In the genomic region with DNA sequence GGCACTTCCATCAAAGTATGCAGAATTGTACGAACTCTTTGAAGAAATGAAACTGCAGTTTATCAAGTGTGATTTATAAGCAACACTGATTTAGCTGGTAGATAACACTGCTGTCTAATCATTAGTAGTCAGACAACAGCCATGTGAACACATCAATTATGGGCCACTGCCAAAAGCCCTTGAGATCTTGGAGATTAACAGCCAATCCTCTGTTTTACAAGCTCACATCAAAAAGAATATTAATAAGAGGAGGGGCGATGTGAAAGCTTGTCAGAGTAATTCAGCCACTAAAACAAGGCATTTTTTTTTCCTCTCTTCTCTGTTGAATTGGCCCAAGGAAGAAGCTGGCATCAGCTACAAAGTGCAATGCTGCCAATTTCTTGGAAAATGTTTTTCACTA, we compare ENCODE assay signal across 13 cellular contexts. TPM values are rescaled to one million over a fixed set of nuclear protein-coding genes. Genes with fewer than 3 reads are reported as not detected.
A peak's percentile ranks its signal among the peaks of the same experiment; 100 is the strongest.
DNase-seq lines count a peak whose midpoint lies in the region; ATAC-seq and TF ChIP-seq lines count a peak whose summit lies in the region.
"Had no signal": no experiment of that assay in that cellular context is flagged by ENCODE, and none has a peak within 500 bp of the region (broad histone marks: within the 10 kb centered on the region; RNA-seq: fewer than 3 reads in every experiment).

No MANE protein-coding gene starts in this region.

- no peak for ATAC-seq in naive thymus-derived CD8-positive, alpha-beta T cell
- ATAC-seq in HG03457 (IDR thresholded peaks at IDR 0.05; ENCODE audit: unreplicated experiment) (no peak), GM21619 (IDR thresholded peaks at IDR 0.05; ENCODE audit: unreplicated experiment) (no peak)

- H3K4me3 ChIP-seq in SK-N-SH (ENCODE audit: low read depth in 2 of 2, low read length in 1 of 2), result no peak overlapping the region; a peak in 1 of 4 replicates
- H3K4me3 ChIP-seq: prostate gland, upper lobe of left lung had no signal

- no peaks in the 10 kb centered on the region for H3K9me3 Mint-ChIP-seq in naive thymus-derived CD8-positive, alpha-beta T cell
- H3K9me3 Mint-ChIP-seq: T-helper 1 cell treated with Interleukin-12 subunit alpha and Interleukin-12 subunit beta and Interleukin-4 antibody, amounts not matched to agents 30 μg/mL and 1 μg/mL, for 36 hours had no signal

- 41% methylated on average over 2 of the region's 2 CpGs for WGBS in SK-N-SH (ENCODE audit: low lambda C conversion rate)

- H3K9ac ChIP-seq in SK-N-SH, result no peak overlapping the region

- no peaks in the 10 kb centered on the region for H3K36me3 ChIP-seq in SK-N-SH (replicated peaks in 1 of 2; ENCODE audit: control insufficient read depth in 1 of 2, insufficient read depth in 2 of 2, low read length in 1 of 2)
- H3K36me3 ChIP-seq: prostate gland, upper lobe of left lung had no signal

- POLR2A ChIA-PET in SK-N-SH (lab: Yijun Ruan, JAX), result interaction anchor here (0.6 to 1.1 kb wide), 3 partner anchors 9 to 1004 kb away, joined by 3 to 4 read pairs (median 4); no protein-coding TSS in a partner anchor
- POLR2A ChIA-PET in naive thymus-derived CD8-positive, alpha-beta T cell (lab: Charles Lee), result no interaction called here

- TF ChIP-seq EP300 in SK-N-SH (IDR thresholded peaks at IDR 0.05; ENCODE audit: borderline replicate concordance in 1 of 2, low read depth in 1 of 2, low read length in 1 of 2), result peak in 1 of 2 experiments; percentile 94; a peak in 2 of 4 replicates

- peaks cover 0 to 15% (median 0%) of the 10 kb centered on the region in 4 donors for H3K4me1 Mint-ChIP-seq in naive thymus-derived CD8-positive, alpha-beta T cell

- no peaks in the 10 kb centered on the region for H3K27me3 ChIP-seq in SK-N-SH (ENCODE audit: insufficient read depth)
- H3K27me3 ChIP-seq: upper lobe of left lung had no signal

- DNase-seq in Ammon's horn (ENCODE audit: low spot score) (peak; percentile 83), LoVo (ENCODE audit: low spot score) (peak; percentile 56), SK-N-SH (peak; percentile 72), inferior parietal cortex (ENCODE audit: extremely low spot score) (peak; percentile 81)
- no peak for DNase-seq in naive thymus-derived CD8-positive, alpha-beta T cell
- no peak for DNase-seq in activated CD8-positive, alpha-beta memory T cell treated with anti-CD3 and anti-CD28 coated beads for 24 hours
- DNase-seq: activated CD8-positive, alpha-beta memory T cell treated with anti-CD3 and anti-CD28 coated beads, Interleukin-2, amount 50 U/mL, for 48 hours; NCI-H2081 treated with DMSO at 0.1 percent for 48 hours; upper lobe of left lung had no signal

- no peaks in the 10 kb centered on the region for H3K9me2 ChIP-seq in SK-N-SH

- H3K4me1 ChIP-seq in SK-N-SH (ENCODE audit: control insufficient read depth in 1 of 2, insufficient read depth in 2 of 2, low read depth in 1 of 2, low read length in 1 of 2), result peaks cover 3 to 20% of the 10 kb centered on the region in 2 experiments; a peak in 3 of 4 replicates
- H3K4me1 ChIP-seq: prostate gland had no signal

- CTCF ChIA-PET in SK-N-SH (lab: Yijun Ruan, JAX), result interaction anchor here (1.0 to 1.7 kb wide), 2 partner anchors 27 to 60 kb away, joined by 3 to 4 read pairs; no protein-coding TSS in a partner anchor

- H3K36me3 Mint-ChIP-seq in naive thymus-derived CD8-positive, alpha-beta T cell, result no peaks in the 10 kb centered on the region

- no peak overlapping the region for H3K27ac Mint-ChIP-seq in naive thymus-derived CD8-positive, alpha-beta T cell
- H3K27ac Mint-ChIP-seq: T-helper 1 cell treated with Interleukin-12 subunit alpha and Interleukin-12 subunit beta and Interleukin-4 antibody, amounts not matched to agents 30 μg/mL and 1 μg/mL, for 36 hours had no signal

- H4K20me1 ChIP-seq in SK-N-SH (ENCODE audit: insufficient read depth), result no peaks in the 10 kb centered on the region

- H3K4me3 Mint-ChIP-seq in naive thymus-derived CD8-positive, alpha-beta T cell, result no peak overlapping the region
- H3K4me3 Mint-ChIP-seq: T-helper 1 cell treated with Interleukin-12 subunit alpha and Interleukin-12 subunit beta and Interleukin-4 antibody, amounts not matched to agents 30 μg/mL and 1 μg/mL, for 36 hours had no signal

- no peaks in the 10 kb centered on the region; the same call in 1 of the 2 replicates for H3K79me2 ChIP-seq in SK-N-SH (ENCODE audit: insufficient read depth)

- TF ChIP-seq CTCF in SK-N-SH (IDR thresholded peaks at IDR 0.05), result no peak

- H2AFZ ChIP-seq in SK-N-SH (ENCODE audit: low read depth), result no peak overlapping the region

- peak; percentile 43; the same call in 1 of the 2 replicates for TF ChIP-seq RAD21 in SK-N-SH (IDR thresholded peaks at IDR 0.05; ENCODE audit: low read length)

- H3K27ac ChIP-seq in SK-N-SH (ENCODE audit: low read depth in 2 of 2, low read length in 1 of 2), result peak overlapping the region in 1 of 2 experiments; percentile 83; a peak in 2 of 4 replicates
- H3K27ac ChIP-seq: prostate gland had no signal

- H3K27me3 Mint-ChIP-seq in naive thymus-derived CD8-positive, alpha-beta T cell, result peaks cover 0 to 5% (median 0%) of the 10 kb centered on the region in 5 donors

- H3F3A ChIP-seq in SK-N-SH (replicated peaks; ENCODE audit: insufficient read depth), result no peaks in the 10 kb centered on the region

- H3K4me2 ChIP-seq in SK-N-SH, result peak overlapping the region; percentile 17; the same call in 1 of the 2 replicates

- H3K9me3 ChIP-seq in SK-N-SH, result no peaks in the 10 kb centered on the region
- H3K9me3 ChIP-seq: prostate gland, upper lobe of left lung had no signal

TF ChIP-seq in SK-N-SH, 30 proteins besides CTCF, POLR2A, EP300 and RAD21:
- TF ChIP-seq, protein P1, sequence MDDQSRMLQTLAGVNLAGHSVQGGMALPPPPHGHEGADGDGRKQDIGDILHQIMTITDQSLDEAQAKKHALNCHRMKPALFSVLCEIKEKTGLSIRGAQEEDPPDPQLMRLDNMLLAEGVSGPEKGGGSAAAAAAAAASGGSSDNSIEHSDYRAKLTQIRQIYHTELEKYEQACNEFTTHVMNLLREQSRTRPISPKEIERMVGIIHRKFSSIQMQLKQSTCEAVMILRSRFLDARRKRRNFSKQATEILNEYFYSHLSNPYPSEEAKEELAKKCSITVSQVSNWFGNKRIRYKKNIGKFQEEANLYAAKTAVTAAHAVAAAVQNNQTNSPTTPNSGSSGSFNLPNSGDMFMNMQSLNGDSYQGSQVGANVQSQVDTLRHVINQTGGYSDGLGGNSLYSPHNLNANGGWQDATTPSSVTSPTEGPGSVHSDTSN (IDR thresholded peaks at IDR 0.05), result peak; percentile 52
- peak; percentile 70; the same call in 1 of the 2 replicates for TF ChIP-seq FOXJ3 (CRISPR knock-in tag; IDR thresholded peaks at IDR 0.05)
- TF ChIP-seq GATA2 (CRISPR knock-in tag; IDR thresholded peaks at IDR 0.05), result peak; percentile 98
- TF ChIP-seq NFIC (IDR thresholded peaks at IDR 0.05; ENCODE audit: borderline replicate concordance), result peak; percentile 56; the same call in 1 of the 2 replicates
- peak; percentile 72 for TF ChIP-seq MXI1 (IDR thresholded peaks at IDR 0.05; ENCODE audit: low read depth, low read length)
- peak; percentile 10; the same call in 1 of the 2 replicates for TF ChIP-seq POLR2AphosphoS5 (IDR thresholded peaks at IDR 0.05; ENCODE audit: low read depth, low read length)
- peak; percentile 87 for TF ChIP-seq RCOR1 (IDR thresholded peaks at IDR 0.05; ENCODE audit: low read length)
- peak; percentile 41; the same call in 1 of the 2 replicates for TF ChIP-seq TCF12 (IDR thresholded peaks at IDR 0.05)
- TF ChIP-seq TAF1 (IDR thresholded peaks at IDR 0.05; ENCODE audit: borderline replicate concordance, low read depth, low read length), result no peak
- no peak for TF ChIP-seq GABPA (IDR thresholded peaks at IDR 0.05; ENCODE audit: low read depth)
- TF ChIP-seq CHD2 (IDR thresholded peaks at IDR 0.05; ENCODE audit: low read length, partially characterized antibody), result peak; percentile 74
- TF ChIP-seq, protein P2, sequence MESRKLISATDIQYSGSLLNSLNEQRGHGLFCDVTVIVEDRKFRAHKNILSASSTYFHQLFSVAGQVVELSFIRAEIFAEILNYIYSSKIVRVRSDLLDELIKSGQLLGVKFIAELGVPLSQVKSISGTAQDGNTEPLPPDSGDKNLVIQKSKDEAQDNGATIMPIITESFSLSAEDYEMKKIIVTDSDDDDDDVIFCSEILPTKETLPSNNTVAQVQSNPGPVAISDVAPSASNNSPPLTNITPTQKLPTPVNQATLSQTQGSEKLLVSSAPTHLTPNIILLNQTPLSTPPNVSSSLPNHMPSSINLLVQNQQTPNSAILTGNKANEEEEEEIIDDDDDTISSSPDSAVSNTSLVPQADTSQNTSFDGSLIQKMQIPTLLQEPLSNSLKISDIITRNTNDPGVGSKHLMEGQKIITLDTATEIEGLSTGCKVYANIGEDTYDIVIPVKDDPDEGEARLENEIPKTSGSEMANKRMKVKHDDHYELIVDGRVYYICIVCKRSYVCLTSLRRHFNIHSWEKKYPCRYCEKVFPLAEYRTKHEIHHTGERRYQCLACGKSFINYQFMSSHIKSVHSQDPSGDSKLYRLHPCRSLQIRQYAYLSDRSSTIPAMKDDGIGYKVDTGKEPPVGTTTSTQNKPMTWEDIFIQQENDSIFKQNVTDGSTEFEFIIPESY (IDR thresholded peaks at IDR 0.05; ENCODE audit: borderline replicate concordance, low read depth), result no peak

RNA-seq across cellular contexts. Expression of a gene that starts 28.1 kb away (rescaled TPM):
- 4.9 and 5.2 TPM in 2 replicates for polyA plus RNA-seq in SK-N-SH (2012; rRNA removed)
- 3.6 and 4.6 TPM in 2 replicates for polyA plus RNA-seq in SK-N-SH (2012; cell fraction: cytosol; rRNA removed)
- polyA plus RNA-seq in SK-N-SH (2012; cell fraction: nucleus; rRNA removed), result 6.3 and 8.8 TPM in 2 replicates
- total RNA-seq in naive thymus-derived CD8-positive, alpha-beta T cell, result under 1 TPM; 0.47 to 0.66 TPM
- not detected for polyA plus RNA-seq in naive thymus-derived CD8-positive, alpha-beta T cell

Comparison
In these comparisons a context has a peak if more than half of its experiments do, and no peak if none do; other contexts are left out.
1. DNase-seq: peak in Ammon's horn (single experiment), LoVo (single experiment), SK-N-SH (single experiment) and inferior parietal cortex (single experiment); none in naive thymus-derived CD8-positive, alpha-beta T cell (0 of 10) and activated CD8-positive, alpha-beta memory T cell treated with anti-CD3 and anti-CD28 coated beads for 24 hours (single experiment).